In the genomic region with DNA sequence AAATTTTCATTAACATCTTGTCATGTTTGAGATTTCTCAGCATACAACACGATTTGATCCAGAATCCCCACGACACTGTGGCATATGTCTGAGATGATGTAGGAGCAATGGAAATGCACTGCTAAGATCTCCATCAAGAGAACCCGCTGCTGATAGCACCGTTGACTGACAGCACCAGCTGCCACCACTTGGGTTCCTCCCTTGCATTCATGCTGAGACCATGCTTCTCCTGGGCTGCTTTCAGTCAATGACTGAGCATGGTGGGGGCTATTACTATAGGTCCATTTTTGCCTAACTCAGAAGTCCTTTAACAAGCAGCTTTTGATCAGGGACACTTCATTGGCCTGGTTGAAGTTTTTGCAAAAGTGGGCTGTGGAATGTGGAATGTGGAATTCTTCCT, we compare ENCODE assay signal across 19 cellular contexts.
DNase-seq lines count a peak whose midpoint lies in the region; ATAC-seq and TF ChIP-seq lines count a peak whose summit lies in the region.
"Had no signal": no experiment of that assay in that cellular context is flagged by ENCODE, and none has a peak within 500 bp of the region (broad histone marks: within the 10 kb centered on the region; RNA-seq: fewer than 3 reads in every experiment).

No MANE protein-coding gene starts in this region.

- no peak overlapping the region for H3K4ac ChIP-seq in trophoblast cell (ENCODE audit: low read depth, low read length)

- H3K27me3 Mint-ChIP-seq in natural killer cell treated with Interleukin-12 subunit alpha and Interleukin-12 subunit beta and Interleukin-15 and Interleukin-18, amount 100 ng/mL, for 72 hours = no peaks in the 10 kb centered on the region
- peaks cover 12% of the 10 kb centered on the region for H3K27me3 Mint-ChIP-seq in Calu3 (ENCODE audit: unreplicated experiment)

- no peaks in the 10 kb centered on the region for H3K4me1 Mint-ChIP-seq in natural killer cell treated with Interleukin-12 subunit alpha and Interleukin-12 subunit beta and Interleukin-15 and Interleukin-18, amount 100 ng/mL, for 72 hours (ENCODE audit: low read depth in 2 of 2)
- H3K4me1 Mint-ChIP-seq in Calu3 (ENCODE audit: low read depth, unreplicated experiment) = no peaks in the 10 kb centered on the region
- H3K4me1 Mint-ChIP-seq: CD14-positive monocyte had no signal

- H3K27ac Mint-ChIP-seq in natural killer cell treated with Interleukin-12 subunit alpha and Interleukin-12 subunit beta and Interleukin-15 and Interleukin-18, amount 100 ng/mL, for 72 hours = no peak overlapping the region
- H3K27ac Mint-ChIP-seq in Calu3 (ENCODE audit: unreplicated experiment) = no peak overlapping the region
- H3K27ac Mint-ChIP-seq: CD14-positive monocyte, H9 had no signal

- H3K79me2 ChIP-seq in trophoblast cell (ENCODE audit: control insufficient read depth, insufficient read depth, low read length, poor library complexity) = no peaks in the 10 kb centered on the region

- CTCF ChIA-PET in Calu3 (lab: Charles Lee) = interaction anchor here (0.6 kb wide), 1 partner anchor 1187 kb away, joined by 6 read pairs; no protein-coding TSS in a partner anchor

- H3K27me3 ChIP-seq in WERI-Rb-1 (ENCODE audit: insufficient read depth, low read depth, severe bottlenecking) = no peaks in the 10 kb centered on the region
- no peaks in the 10 kb centered on the region for H3K27me3 ChIP-seq in trophoblast cell (ENCODE audit: insufficient read depth, low read length)

- no peaks in the 10 kb centered on the region for H3K79me1 ChIP-seq in trophoblast cell (ENCODE audit: low read length)

- intact Hi-C loops in Calu3 (cut with micrococcal nuclease; ENCODE audit: unreplicated experiment) = no loop called here

- H3K4me3 Mint-ChIP-seq in natural killer cell treated with Interleukin-12 subunit alpha and Interleukin-12 subunit beta and Interleukin-15 and Interleukin-18, amount 100 ng/mL, for 72 hours = no peak overlapping the region
- no peak overlapping the region for H3K4me3 Mint-ChIP-seq in Calu3 (ENCODE audit: low read depth, unreplicated experiment)
- H3K4me3 Mint-ChIP-seq: CD14-positive monocyte, H9 had no signal

- H2BK120ac ChIP-seq in trophoblast cell (ENCODE audit: insufficient read depth, low read length, poor library complexity) = no peak overlapping the region

- no peak overlapping the region for H3K14ac ChIP-seq in trophoblast cell (ENCODE audit: low read length)

- H2BK5ac ChIP-seq in trophoblast cell (ENCODE audit: low read depth, low read length, poor library complexity) = no peak overlapping the region

- WGBS in trophoblast cell (ENCODE audit: extremely low coverage, insufficient coverage, insufficient read length) = no CpG with 5 or more reads among the region's 4 CpGs

- no peak overlapping the region for H3K23ac ChIP-seq in trophoblast cell (ENCODE audit: low read length)

- H3K36me3 ChIP-seq in WERI-Rb-1 (no peaks in the 10 kb centered on the region), trophoblast cell (ENCODE audit: control insufficient read depth in 1 of 2, insufficient read depth in 2 of 2, low read length in 2 of 2) (no peaks in the 10 kb centered on the region)

- no peak overlapping the region for H2BK12ac ChIP-seq in trophoblast cell (ENCODE audit: low read length)

- no peaks in the 10 kb centered on the region for H3K9me3 Mint-ChIP-seq in natural killer cell treated with Interleukin-12 subunit alpha and Interleukin-12 subunit beta and Interleukin-15 and Interleukin-18, amount 100 ng/mL, for 72 hours
- H3K9me3 Mint-ChIP-seq in Calu3 (ENCODE audit: low read depth, unreplicated experiment) = no peaks in the 10 kb centered on the region
- H3K9me3 Mint-ChIP-seq: H9 had no signal

- no peaks in the 10 kb centered on the region for H3K9me3 ChIP-seq in WERI-Rb-1 (ENCODE audit: severe bottlenecking)
- no peaks in the 10 kb centered on the region for H3K9me3 ChIP-seq in trophoblast cell (ENCODE audit: insufficient read depth, low read depth, low read length)

- H4K91ac ChIP-seq in trophoblast cell (ENCODE audit: low read depth, low read length) = no peak overlapping the region

- ATAC-seq in natural killer cell treated with Interleukin-12 subunit alpha and Interleukin-12 subunit beta and Interleukin-15 and Interleukin-18, amount 100 ng/mL, for 72 hours = no peak
- ATAC-seq: Panc1, Right ventricle myocardium inferior had no signal

- no TSS peak for BruUV-seq in Calu3 (replicated peaks; lab: Mats Ljungman, UMichigan)

- no peak overlapping the region for H3K18ac ChIP-seq in trophoblast cell (ENCODE audit: low read length)

- DNase-seq in DMS 273 treated with DMSO at 0.1 percent for 48 hours (lab: John Stamatoyannopoulos, UW) (peak; percentile 91), NAMALWA (ENCODE audit: low spot score) (peak; percentile 4), WERI-Rb-1 (peak; percentile 44), trophoblast cell (peak; percentile 34 to 50), NCI-H1105 treated with DMSO at 0.1 percent for 48 hours (lab: John Stamatoyannopoulos, UW) (no peak), Calu3 (no peak)
- no peak for DNase-seq in natural killer cell treated with Interleukin-12 subunit alpha and Interleukin-12 subunit beta and Interleukin-15 and Interleukin-18, amount 100 ng/mL, for 72 hours (ENCODE audit: low spot score)
- DNase-seq: DMS53, H9, KBM-7, NCI-H1048, NCI-H2107, NCI-H446, NCI-H774, T-helper 1 cell had no signal

- no peaks in the 10 kb centered on the region for H3K4me1 ChIP-seq in trophoblast cell (ENCODE audit: control insufficient read depth in 1 of 2, insufficient read depth in 2 of 2, low read length in 2 of 2)

- H3K9ac ChIP-seq in trophoblast cell (ENCODE audit: low read length) = no peak overlapping the region

- no peak overlapping the region; the same call in 1 of the 2 replicates for H3K4me3 ChIP-seq in WERI-Rb-1 (ENCODE audit: low read depth, low read length)
- H3K4me3 ChIP-seq in trophoblast cell (ENCODE audit: low read depth, low read length) = no peak overlapping the region
- H3K4me3 ChIP-seq: SK-N-MC had no signal

- TF ChIP-seq CTCF in WERI-Rb-1 (IDR thresholded peaks at IDR 0.05; ENCODE audit: low read depth, low read length) (no peak), Calu3 (IDR thresholded peaks at IDR 0.05; ENCODE audit: unreplicated experiment) (no peak)

- H3K4me2 ChIP-seq in trophoblast cell (ENCODE audit: low read length) = no peak overlapping the region

- H2AK5ac ChIP-seq in trophoblast cell (ENCODE audit: low read length) = no peak overlapping the region

- H3K27ac ChIP-seq in WERI-Rb-1 (peak overlapping the region; percentile 47), trophoblast cell (ENCODE audit: low read depth, low read length) (no peak overlapping the region)
- H3K27ac ChIP-seq: SK-N-MC had no signal

- H3K36me3 Mint-ChIP-seq in natural killer cell treated with Interleukin-12 subunit alpha and Interleukin-12 subunit beta and Interleukin-15 and Interleukin-18, amount 100 ng/mL, for 72 hours = no peaks in the 10 kb centered on the region
- no peaks in the 10 kb centered on the region for H3K36me3 Mint-ChIP-seq in Calu3 (ENCODE audit: insufficient read depth, unreplicated experiment)
- H3K36me3 Mint-ChIP-seq: CD14-positive monocyte had no signal

- H2AFZ ChIP-seq in trophoblast cell (ENCODE audit: insufficient read depth, low read length, poor library complexity) = no peak overlapping the region

- no peak overlapping the region for H4K8ac ChIP-seq in trophoblast cell (ENCODE audit: low read depth, low read length)

- H4K12ac ChIP-seq in trophoblast cell (ENCODE audit: low read depth, low read length) = no peak overlapping the region

Comparison
In these comparisons a context has a peak if more than half of its experiments do, and no peak if none do; other contexts are left out.
1. DNase-seq: peak in DMS 273 treated with DMSO at 0.1 percent for 48 hours (single experiment), NAMALWA (single experiment), WERI-Rb-1 (single experiment) and trophoblast cell (2 of 2); none in natural killer cell treated with Interleukin-12 subunit alpha and Interleukin-12 subunit beta and Interleukin-15 and Interleukin-18, amount 100 ng/mL, for 72 hours (single experiment), NCI-H1105 treated with DMSO at 0.1 percent for 48 hours (single experiment) and Calu3 (single experiment).